Comparison of ENCODE assay signal across 14 cellular contexts in genomic region chrX:49237060-49237459, GRCh38. TPM values are rescaled to one million over a fixed set of nuclear protein-coding genes. Genes with fewer than 3 reads are reported as not detected.
A peak's percentile ranks its signal among the peaks of the same experiment; 100 is the strongest.
DNase-seq lines count a peak whose midpoint lies in the region; ATAC-seq and TF ChIP-seq lines count a peak whose summit lies in the region.
"Had no signal": no experiment of that assay in that cellular context is flagged by ENCODE, and none has a peak within 500 bp of the region (broad histone marks: within the 10 kb centered on the region; RNA-seq: fewer than 3 reads in every experiment).

No MANE protein-coding gene starts in this region.

- no peaks in the 10 kb centered on the region for H3F3A ChIP-seq in neural progenitor cell (ENCODE audit: low read depth)

- POLR2A ChIA-PET in activated CD4-positive, alpha-beta T cell treated with anti-CD3 and anti-CD28 coated beads for 36 hours (lab: Charles Lee), result no interaction called here

- no peak for TF ChIP-seq EP300 in sigmoid colon (IDR thresholded peaks at IDR 0.05)

- intact Hi-C loops in activated CD4-positive, alpha-beta T cell treated with anti-CD3 and anti-CD28 coated beads for 36 hours (cut with DNase I, micrococcal nuclease), result no loop called here
- intact Hi-C loops in activated T-helper 1 cell treated with anti-CD3 and anti-CD28 coated beads, Interleukin-12 subunit alpha, Interleukin-12 subunit beta, Interleukin-2, Interleukin-4 antibody, amounts not matched to agents 30 ng/mL and 10 ng/mL and 1 ng/mL, durations not matched to agents 14 hours and 24 hours and 36 hours (cut with micrococcal nuclease), result no loop called here
- intact Hi-C loops in sigmoid colon (cut with DNase I), result loop anchor here (2.0 kb wide), 1 partner anchor 32 kb away; the partner anchor contains the start of gene PPP1R3F

- no peak for DNase-seq in activated CD4-positive, alpha-beta T cell treated with anti-CD3 and anti-CD28 coated beads for 36 hours
- no peak for DNase-seq in activated CD4-positive, alpha-beta T cell treated with anti-CD3 and anti-CD28 coated beads for 48 hours
- DNase-seq in KBM-7, result peak; percentile 89
- DNase-seq in activated T-helper 1 cell treated with anti-CD3 and anti-CD28 coated beads, Interleukin-12 subunit alpha, Interleukin-12 subunit beta, Interleukin-2, Interleukin-4 antibody, amounts not matched to agents 30 ng/mL and 10 ng/mL and 1 ng/mL, durations not matched to agents 14 hours and 24 hours and 36 hours (ENCODE audit: low spot score), result no peak
- no peak for DNase-seq in neural progenitor cell (ENCODE audit: low spot score)
- DNase-seq in NCI-H1417 treated with DMSO at 0.1 percent for 48 hours (lab: John Stamatoyannopoulos, UW), result no peak
- DNase-seq in sigmoid colon, result no peak
- DNase-seq in GM10266 (ENCODE audit: extremely low spot score), result no peak
- DNase-seq: glutamatergic neuron; mesendoderm; stimulated activated CD8-positive, alpha-beta memory T cell treated with anti-CD3 and anti-CD28 coated beads, Interleukin-4, amount 100 ng/mL, for 48 hours had no signal

- H3K9me3 ChIP-seq in neural progenitor cell (ENCODE audit: low read depth) (no peaks in the 10 kb centered on the region), sigmoid colon (no peaks in the 10 kb centered on the region)
- H3K9me3 ChIP-seq: A549 had no signal

- H3K9ac ChIP-seq in neural progenitor cell, result no peak overlapping the region

- 57 to 79% methylated on average over 9 of the region's 9 CpGs for WGBS in sigmoid colon, 2 donors

- H2AFZ ChIP-seq in neural progenitor cell (replicated peaks), result no peak overlapping the region

- no peaks in the 10 kb centered on the region for H3K36me3 ChIP-seq in neural progenitor cell
- no peaks in the 10 kb centered on the region for H3K36me3 ChIP-seq in sigmoid colon

- H3K27ac Mint-ChIP-seq in activated CD4-positive, alpha-beta T cell treated with anti-CD3 and anti-CD28 coated beads for 36 hours, result peak overlapping the region; percentile 72
- H3K27ac Mint-ChIP-seq in activated T-helper 1 cell treated with anti-CD3 and anti-CD28 coated beads, Interleukin-12 subunit alpha, Interleukin-12 subunit beta, Interleukin-2, Interleukin-4 antibody, amounts not matched to agents 30 ng/mL and 10 ng/mL and 1 ng/mL, durations not matched to agents 14 hours and 24 hours and 36 hours, result peak overlapping the region; percentile 86
- no peak overlapping the region for H3K27ac Mint-ChIP-seq in neural progenitor cell

- no peaks in the 10 kb centered on the region for H3K27me3 Mint-ChIP-seq in activated CD4-positive, alpha-beta T cell treated with anti-CD3 and anti-CD28 coated beads for 36 hours
- no peaks in the 10 kb centered on the region for H3K27me3 Mint-ChIP-seq in activated T-helper 1 cell treated with anti-CD3 and anti-CD28 coated beads, Interleukin-12 subunit alpha, Interleukin-12 subunit beta, Interleukin-2, Interleukin-4 antibody, amounts not matched to agents 30 ng/mL and 10 ng/mL and 1 ng/mL, durations not matched to agents 14 hours and 24 hours and 36 hours (ENCODE audit: insufficient read depth)
- H3K27me3 Mint-ChIP-seq in neural progenitor cell (ENCODE audit: insufficient read depth, low read depth), result peaks cover 4% of the 10 kb centered on the region

- peak overlapping the region; percentile 86 for H3K4me3 Mint-ChIP-seq in activated CD4-positive, alpha-beta T cell treated with anti-CD3 and anti-CD28 coated beads for 36 hours
- H3K4me3 Mint-ChIP-seq in activated T-helper 1 cell treated with anti-CD3 and anti-CD28 coated beads, Interleukin-12 subunit alpha, Interleukin-12 subunit beta, Interleukin-2, Interleukin-4 antibody, amounts not matched to agents 30 ng/mL and 10 ng/mL and 1 ng/mL, durations not matched to agents 14 hours and 24 hours and 36 hours, result peak overlapping the region; percentile 94
- peak overlapping the region; percentile 93 for H3K4me3 Mint-ChIP-seq in neural progenitor cell

- H3K4me1 ChIP-seq in neural progenitor cell (peaks cover 3% of the 10 kb centered on the region), sigmoid colon (peaks cover 0 to 11% (median 2%) of the 10 kb centered on the region in 4 donors)

- H3K27ac ChIP-seq in neural progenitor cell (no peak overlapping the region), sigmoid colon (no peak overlapping the region)
- H3K27ac ChIP-seq: A549, SK-N-MC had no signal

- H3K4me1 Mint-ChIP-seq in activated CD4-positive, alpha-beta T cell treated with anti-CD3 and anti-CD28 coated beads for 36 hours, result peaks cover 18% of the 10 kb centered on the region
- H3K4me1 Mint-ChIP-seq in activated T-helper 1 cell treated with anti-CD3 and anti-CD28 coated beads, Interleukin-12 subunit alpha, Interleukin-12 subunit beta, Interleukin-2, Interleukin-4 antibody, amounts not matched to agents 30 ng/mL and 10 ng/mL and 1 ng/mL, durations not matched to agents 14 hours and 24 hours and 36 hours (ENCODE audit: low read depth), result peaks cover 23% of the 10 kb centered on the region
- H3K4me1 Mint-ChIP-seq in neural progenitor cell, result peaks cover 7% of the 10 kb centered on the region

- H3K36me3 Mint-ChIP-seq in activated CD4-positive, alpha-beta T cell treated with anti-CD3 and anti-CD28 coated beads for 36 hours (ENCODE audit: low read depth), result peaks cover 13% of the 10 kb centered on the region
- H3K36me3 Mint-ChIP-seq in activated T-helper 1 cell treated with anti-CD3 and anti-CD28 coated beads, Interleukin-12 subunit alpha, Interleukin-12 subunit beta, Interleukin-2, Interleukin-4 antibody, amounts not matched to agents 30 ng/mL and 10 ng/mL and 1 ng/mL, durations not matched to agents 14 hours and 24 hours and 36 hours (ENCODE audit: low read depth), result peaks cover 17% of the 10 kb centered on the region
- peaks cover 1% of the 10 kb centered on the region for H3K36me3 Mint-ChIP-seq in neural progenitor cell

- no peak for TF ChIP-seq CTCF in neural progenitor cell (IDR thresholded peaks at IDR 0.05)
- no peak for TF ChIP-seq CTCF in sigmoid colon (IDR thresholded peaks at IDR 0.05)
- no peak for TF ChIP-seq CTCF in GM10266 (IDR thresholded peaks at IDR 0.05; ENCODE audit: control insufficient read depth, insufficient read depth, low read depth, missing control alignments)

- H3K4me3 ChIP-seq in neural progenitor cell, result no peak overlapping the region
- no peak overlapping the region for H3K4me3 ChIP-seq in sigmoid colon
- H3K4me3 ChIP-seq: A549, SK-N-MC, skin epidermis had no signal

- TF ChIP-seq POLR2A in sigmoid colon (IDR thresholded peaks at IDR 0.05), result no peak

- CTCF ChIA-PET in activated CD4-positive, alpha-beta T cell treated with anti-CD3 and anti-CD28 coated beads for 36 hours (lab: Charles Lee), result no interaction called here

- H3K27me3 ChIP-seq in neural progenitor cell (no peaks in the 10 kb centered on the region), sigmoid colon (peaks cover 0 to 6% (median 0%) of the 10 kb centered on the region in 3 donors)

- H4K20me1 ChIP-seq in neural progenitor cell (ENCODE audit: low read depth), result no peaks in the 10 kb centered on the region

- in situ Hi-C loops in KBM-7 (cut with MboI; ENCODE audit: low pct_unique_long_range_greater_than_20kb, low sequenced_read_pairs), result no loop called here

- H3K79me2 ChIP-seq in neural progenitor cell (ENCODE audit: low read depth), result peaks cover 6% of the 10 kb centered on the region

- H3K4me2 ChIP-seq in neural progenitor cell, result no peak overlapping the region

- ATAC-seq in activated CD4-positive, alpha-beta T cell treated with anti-CD3 and anti-CD28 coated beads for 36 hours, result no peak
- ATAC-seq: A549 had no signal

- H3K9me3 Mint-ChIP-seq in activated CD4-positive, alpha-beta T cell treated with anti-CD3 and anti-CD28 coated beads for 36 hours (ENCODE audit: low read depth), result no peaks in the 10 kb centered on the region
- H3K9me3 Mint-ChIP-seq in activated T-helper 1 cell treated with anti-CD3 and anti-CD28 coated beads, Interleukin-12 subunit alpha, Interleukin-12 subunit beta, Interleukin-2, Interleukin-4 antibody, amounts not matched to agents 30 ng/mL and 10 ng/mL and 1 ng/mL, durations not matched to agents 14 hours and 24 hours and 36 hours, result no peaks in the 10 kb centered on the region
- H3K9me3 Mint-ChIP-seq in neural progenitor cell, result peaks cover 17% of the 10 kb centered on the region

RNA-seq across cellular contexts. Expression of gene CCDC22, which starts 1.8 kb away (rescaled TPM):
- 10 to 100 TPM; 19.8 to 23.8 TPM for total RNA-seq in activated CD4-positive, alpha-beta T cell treated with anti-CD3 and anti-CD28 coated beads for 36 hours
- total RNA-seq in activated T-helper 1 cell treated with anti-CD3 and anti-CD28 coated beads, Interleukin-12 subunit alpha, Interleukin-12 subunit beta, Interleukin-2, Interleukin-4 antibody, amounts not matched to agents 30 ng/mL and 10 ng/mL and 1 ng/mL, durations not matched to agents 14 hours and 24 hours and 36 hours, result 26.0 and 28.5 TPM in 2 replicates
- 10.3 and 20.3 TPM in 2 replicates for total RNA-seq in neural progenitor cell (ENCODE audit: low replicate concordance)
- 10 to 100 TPM; 11.1 to 15.0 (median 12.6) TPM for total RNA-seq in sigmoid colon
- polyA plus RNA-seq in sigmoid colon, result 10 to 100 TPM in 1 of 3 donors, 1 to 10 TPM in 2; 9.0 to 16.1 (median 9.6) TPM

RNA-seq across cellular contexts. Expression of gene CACNA1F, which starts 3.9 kb away (rescaled TPM):
- total RNA-seq in activated CD4-positive, alpha-beta T cell treated with anti-CD3 and anti-CD28 coated beads for 36 hours, result under 1 TPM; 0.65 to 0.87 TPM
- total RNA-seq in activated T-helper 1 cell treated with anti-CD3 and anti-CD28 coated beads, Interleukin-12 subunit alpha, Interleukin-12 subunit beta, Interleukin-2, Interleukin-4 antibody, amounts not matched to agents 30 ng/mL and 10 ng/mL and 1 ng/mL, durations not matched to agents 14 hours and 24 hours and 36 hours, result 0.05 and 0.13 TPM in 2 replicates
- total RNA-seq in neural progenitor cell (ENCODE audit: low replicate concordance), result 1.1 and 4.9 TPM in 2 replicates
- under 1 TPM in 2 of 4 donors, not detected in 2; 0.14 to 0.16 TPM for total RNA-seq in sigmoid colon
- under 1 TPM in 2 of 3 donors, not detected in 1; under 0.01 to 0.70 TPM for polyA plus RNA-seq in sigmoid colon
- polyA plus RNA-seq: A549 had no signal

RNA-seq across cellular contexts. Expression of gene FOXP3, which starts 27.4 kb away (rescaled TPM):
- total RNA-seq in activated CD4-positive, alpha-beta T cell treated with anti-CD3 and anti-CD28 coated beads for 36 hours, result 10 to 100 TPM; 17.9 to 20.0 TPM
- 14.3 and 14.4 TPM in 2 replicates for total RNA-seq in activated T-helper 1 cell treated with anti-CD3 and anti-CD28 coated beads, Interleukin-12 subunit alpha, Interleukin-12 subunit beta, Interleukin-2, Interleukin-4 antibody, amounts not matched to agents 30 ng/mL and 10 ng/mL and 1 ng/mL, durations not matched to agents 14 hours and 24 hours and 36 hours
- total RNA-seq in neural progenitor cell (ENCODE audit: low replicate concordance), result 0.19 TPM in 1 of 2 replicates, not detected in the other
- total RNA-seq in sigmoid colon, result not detected
- polyA plus RNA-seq in sigmoid colon, result 1 to 10 TPM in 1 of 3 donors, not detected in 2; 3.1 TPM

RNA-seq across cellular contexts. Expression of gene PPP1R3F, which starts 32.5 kb away (rescaled TPM):
- 1 to 10 TPM; 4.4 to 4.7 TPM for total RNA-seq in activated CD4-positive, alpha-beta T cell treated with anti-CD3 and anti-CD28 coated beads for 36 hours
- total RNA-seq in activated T-helper 1 cell treated with anti-CD3 and anti-CD28 coated beads, Interleukin-12 subunit alpha, Interleukin-12 subunit beta, Interleukin-2, Interleukin-4 antibody, amounts not matched to agents 30 ng/mL and 10 ng/mL and 1 ng/mL, durations not matched to agents 14 hours and 24 hours and 36 hours, result 6.5 and 6.9 TPM in 2 replicates
- 5.6 and 21.2 TPM in 2 replicates for total RNA-seq in neural progenitor cell (ENCODE audit: low replicate concordance)
- total RNA-seq in sigmoid colon, result 10 to 100 TPM in 2 of 4 donors, 1 to 10 TPM in 2; 8.6 to 13.7 (median 10.1) TPM
- polyA plus RNA-seq in sigmoid colon, result 1 to 10 TPM; 2.2 to 5.4 (median 3.9) TPM

RNA-seq across cellular contexts. Expression of gene SYP, which starts 37.1 kb away (rescaled TPM):
- 1 to 10 TPM; 7.2 to 8.5 TPM for total RNA-seq in activated CD4-positive, alpha-beta T cell treated with anti-CD3 and anti-CD28 coated beads for 36 hours
- total RNA-seq in activated T-helper 1 cell treated with anti-CD3 and anti-CD28 coated beads, Interleukin-12 subunit alpha, Interleukin-12 subunit beta, Interleukin-2, Interleukin-4 antibody, amounts not matched to agents 30 ng/mL and 10 ng/mL and 1 ng/mL, durations not matched to agents 14 hours and 24 hours and 36 hours, result 2.9 and 3.3 TPM in 2 replicates
- total RNA-seq in neural progenitor cell (ENCODE audit: low replicate concordance), result 0.07 and 0.62 TPM in 2 replicates
- 10 to 100 TPM in 2 of 4 donors, 1 to 10 TPM in 2; 4.1 to 14.6 (median 10.9) TPM for total RNA-seq in sigmoid colon
- 10 to 100 TPM in 1 of 3 donors, 1 to 10 TPM in 2; 1.2 to 20.2 (median 1.4) TPM for polyA plus RNA-seq in sigmoid colon

Comparison
In these comparisons a context has a peak if more than half of its experiments do, and no peak if none do; other contexts are left out.
1. RNA of gene FOXP3, which starts 27.4 kb away (total RNA-seq): 17.9 to 20.0 TPM in activated CD4-positive, alpha-beta T cell treated with anti-CD3 and anti-CD28 coated beads for 36 hours and 14.3 to 14.4 TPM in activated T-helper 1 cell treated with anti-CD3 and anti-CD28 coated beads, Interleukin-12 subunit alpha, Interleukin-12 subunit beta, Interleukin-2, Interleukin-4 antibody, amounts not matched to agents 30 ng/mL and 10 ng/mL and 1 ng/mL, durations not matched to agents 14 hours and 24 hours and 36 hours; 0.19 TPM in neural progenitor cell and not detected in sigmoid colon; every median in the first group is over 10 times any median in the second.
2. Peak in every context shown above with its lines, with median percentiles within 50 percentile points of each other: H3K4me3 Mint-ChIP-seq.